Comparison of ENCODE assay signal across 10 cellular contexts in the genomic region with DNA sequence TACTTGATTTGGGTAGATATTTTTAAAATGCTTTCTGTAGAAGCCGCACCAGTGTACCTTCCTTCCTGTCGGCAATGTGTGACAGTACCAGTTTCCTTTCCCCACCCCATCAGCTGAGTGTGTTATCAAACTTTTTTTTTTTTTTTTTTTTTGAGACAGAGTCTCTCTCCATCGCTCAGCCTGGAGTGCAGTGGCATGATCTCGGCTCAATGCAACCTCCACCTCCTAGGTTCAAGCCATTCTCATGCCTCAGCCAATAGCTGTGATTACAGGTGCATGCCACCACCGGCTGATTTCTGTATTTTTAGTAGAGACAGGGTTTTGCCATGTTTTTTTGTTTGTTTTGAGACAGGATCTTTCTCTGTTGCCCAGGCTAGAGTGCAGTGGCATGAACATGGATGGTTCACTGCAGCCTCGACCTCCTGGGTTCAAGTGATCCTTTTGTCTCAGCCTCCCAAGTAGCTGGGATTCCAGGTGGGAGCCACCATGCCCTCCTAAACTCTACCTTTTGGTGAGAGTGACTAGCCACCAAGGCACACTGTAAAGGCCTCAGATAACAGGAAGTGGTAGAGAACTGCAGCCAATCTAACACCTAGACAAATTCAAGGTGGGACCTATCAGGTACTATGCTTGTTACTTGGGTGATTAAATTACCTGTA. TPM values are rescaled to one million over a fixed set of nuclear protein-coding genes. Genes with fewer than 3 reads are reported as not detected.
A peak's percentile ranks its signal among the peaks of the same experiment; 100 is the strongest.
DNase-seq lines count a peak whose midpoint lies in the region; ATAC-seq and TF ChIP-seq lines count a peak whose summit lies in the region.
"Had no signal": no experiment of that assay in that cellular context is flagged by ENCODE, and none has a peak within 500 bp of the region (broad histone marks: within the 10 kb centered on the region; RNA-seq: fewer than 3 reads in every experiment).

No MANE protein-coding gene starts in this region.

- H3K4me1 ChIP-seq in CD8-positive, alpha-beta memory T cell (ENCODE audit: insufficient read depth, low read length) = peaks cover 35% of the 10 kb centered on the region

- ATAC-seq in HG02885 (IDR thresholded peaks at IDR 0.05; ENCODE audit: poor library complexity, unreplicated experiment) = peak; percentile 45
- ATAC-seq in HG02884 (IDR thresholded peaks at IDR 0.05; ENCODE audit: unreplicated experiment) = no peak

- H3K9me3 ChIP-seq in CD8-positive, alpha-beta memory T cell (ENCODE audit: low read length) = no peaks in the 10 kb centered on the region

- peak overlapping the region; percentile 65 for H3K4me3 ChIP-seq in CD8-positive, alpha-beta memory T cell (ENCODE audit: low read length)
- H3K4me3 ChIP-seq: lung had no signal

- peaks cover 39 to 44% (median 40%) of the 10 kb centered on the region in 3 donors for H3K4me1 Mint-ChIP-seq in CD8-positive, alpha-beta memory T cell
- H3K4me1 Mint-ChIP-seq in activated CD4-positive, alpha-beta memory T cell treated with anti-CD3 and anti-CD28 coated beads for 36 hours (ENCODE audit: low read depth) = peaks cover 24% of the 10 kb centered on the region

- POLR2A ChIA-PET in CD8-positive, alpha-beta memory T cell (lab: Charles Lee) = interaction anchor here (0.6 to 3.4 kb wide), 17 partner anchors 11 to 505 kb away, joined by 3 to 75 read pairs (median 5); a partner anchor contains a TSS
- POLR2A ChIA-PET in activated CD4-positive, alpha-beta memory T cell treated with anti-CD3 and anti-CD28 coated beads for 36 hours (lab: Charles Lee) = interaction anchor here (1.0 to 1.2 kb wide), 4 partner anchors 23 to 110 kb away, joined by 3 to 4 read pairs (median 4); a partner anchor contains a TSS

- H3K27me3 Mint-ChIP-seq in CD8-positive, alpha-beta memory T cell = peaks cover 0 to 4% of the 10 kb centered on the region in 2 donors
- no peaks in the 10 kb centered on the region for H3K27me3 Mint-ChIP-seq in activated CD4-positive, alpha-beta memory T cell treated with anti-CD3 and anti-CD28 coated beads for 36 hours

- H3K36me3 Mint-ChIP-seq in CD8-positive, alpha-beta memory T cell = no peaks in the 10 kb centered on the region
- H3K36me3 Mint-ChIP-seq in activated CD4-positive, alpha-beta memory T cell treated with anti-CD3 and anti-CD28 coated beads for 36 hours = no peaks in the 10 kb centered on the region

- no peak for TF ChIP-seq CTCF in GM13976 (IDR thresholded peaks at IDR 0.05; ENCODE audit: borderline replicate concordance, control extremely low read depth, extremely low read depth, insufficient read depth, missing control alignments)

- H3K27me3 ChIP-seq in CD8-positive, alpha-beta memory T cell (ENCODE audit: insufficient read depth, low read length, poor library complexity, severe bottlenecking) = no peaks in the 10 kb centered on the region

- CTCF ChIA-PET in CD8-positive, alpha-beta memory T cell (lab: Charles Lee) = interaction anchor here (0.7 to 4.1 kb wide), 17 partner anchors 8 to 329 kb away, joined by 3 to 52 read pairs (median 6); a partner anchor contains a TSS
- CTCF ChIA-PET in activated CD4-positive, alpha-beta memory T cell treated with anti-CD3 and anti-CD28 coated beads for 36 hours (lab: Charles Lee) = interaction anchor here (0.6 to 3.1 kb wide), 12 partner anchors 22 to 223 kb away, joined by 3 to 18 read pairs (median 4); a partner anchor contains a TSS

- in situ Hi-C loops in GM13976 (cut with MboI; ENCODE audit: low sequenced_read_pairs, unreplicated experiment) = no loop called here

- no peaks in the 10 kb centered on the region for H3K36me3 ChIP-seq in CD8-positive, alpha-beta memory T cell (ENCODE audit: insufficient read depth, low read length)

- DNase-seq in CD8-positive, alpha-beta memory T cell = peak; percentile 52 to 89 (median 83)
- DNase-seq in activated CD4-positive, alpha-beta memory T cell treated with anti-CD3 and anti-CD28 coated beads for 36 hours = peak; percentile 60
- DNase-seq in germinal center (ENCODE audit: low spot score) (peak; percentile 74), ureter (ENCODE audit: low spot score) (no peak), GM13976 (ENCODE audit: low spot score) (no peak), GM03348 (ENCODE audit: low spot score) (no peak)
- DNase-seq: NCI-H1105 had no signal

- intact Hi-C loops in activated CD4-positive, alpha-beta memory T cell treated with anti-CD3 and anti-CD28 coated beads for 36 hours (cut with micrococcal nuclease) = loop anchor here (1.0 kb wide), 2 partner anchors 47 to 72 kb away; a partner anchor contains a TSS

- peak overlapping the region; percentile 85 to 99 (median 97) for H3K27ac Mint-ChIP-seq in CD8-positive, alpha-beta memory T cell
- peak overlapping the region; percentile 77 for H3K27ac Mint-ChIP-seq in activated CD4-positive, alpha-beta memory T cell treated with anti-CD3 and anti-CD28 coated beads for 36 hours

- H3K9me3 Mint-ChIP-seq in CD8-positive, alpha-beta memory T cell = peaks cover 0 to 2% (median 0%) of the 10 kb centered on the region in 5 donors
- no peaks in the 10 kb centered on the region for H3K9me3 Mint-ChIP-seq in activated CD4-positive, alpha-beta memory T cell treated with anti-CD3 and anti-CD28 coated beads for 36 hours

- peak overlapping the region; percentile 69 to 93 (median 85) for H3K4me3 Mint-ChIP-seq in CD8-positive, alpha-beta memory T cell
- peak overlapping the region; percentile 48 for H3K4me3 Mint-ChIP-seq in activated CD4-positive, alpha-beta memory T cell treated with anti-CD3 and anti-CD28 coated beads for 36 hours

- peak overlapping the region; percentile 77 for H3K27ac ChIP-seq in CD8-positive, alpha-beta memory T cell (ENCODE audit: low read depth, low read length)

RNA-seq across cellular contexts. Expression of a gene that starts 21.3 kb away (rescaled TPM):
- 100 to 1,000 TPM in 1 of 2 experiments, 10 to 100 TPM in 1; 88.2 to 106 TPM for total RNA-seq in CD8-positive, alpha-beta memory T cell
- 152 TPM for polyA plus RNA-seq in CD8-positive, alpha-beta memory T cell
- total RNA-seq in activated CD4-positive, alpha-beta memory T cell treated with anti-CD3 and anti-CD28 coated beads for 36 hours = 10 to 100 TPM; 60.5 to 64.1 TPM
- 28.8 TPM for total RNA-seq in ureter

RNA-seq across cellular contexts. Expression of a gene that starts 26.5 kb away (rescaled TPM):
- total RNA-seq in CD8-positive, alpha-beta memory T cell = 1 to 10 TPM; 6.9 to 7.8 TPM
- 12.7 TPM for polyA plus RNA-seq in CD8-positive, alpha-beta memory T cell
- 10 to 100 TPM; 11.0 to 12.1 TPM for total RNA-seq in activated CD4-positive, alpha-beta memory T cell treated with anti-CD3 and anti-CD28 coated beads for 36 hours
- total RNA-seq in ureter = 24.2 TPM

RNA-seq across cellular contexts. Expression of a gene that starts 30.2 kb away (rescaled TPM):
- 100 to 1,000 TPM; 211 to 213 TPM for total RNA-seq in CD8-positive, alpha-beta memory T cell
- 500 TPM for polyA plus RNA-seq in CD8-positive, alpha-beta memory T cell
- 100 to 1,000 TPM; 202 to 213 TPM for total RNA-seq in activated CD4-positive, alpha-beta memory T cell treated with anti-CD3 and anti-CD28 coated beads for 36 hours
- 132 TPM for total RNA-seq in ureter

RNA-seq across cellular contexts. Expression of a gene that starts 45.3 kb away (rescaled TPM):
- total RNA-seq in CD8-positive, alpha-beta memory T cell = 10 to 100 TPM; 20.5 to 22.9 TPM
- polyA plus RNA-seq in CD8-positive, alpha-beta memory T cell = 10.4 TPM
- 10 to 100 TPM; 24.6 to 26.0 TPM for total RNA-seq in activated CD4-positive, alpha-beta memory T cell treated with anti-CD3 and anti-CD28 coated beads for 36 hours
- 163 TPM for total RNA-seq in ureter

RNA-seq across cellular contexts. Expression of a gene that starts 47.5 kb away (rescaled TPM):
- total RNA-seq in CD8-positive, alpha-beta memory T cell = 10 to 100 TPM; 51.6 to 52.7 TPM
- 0.39 TPM for polyA plus RNA-seq in CD8-positive, alpha-beta memory T cell
- 100 to 1,000 TPM in 1 of 2 experiments, 10 to 100 TPM in 1; 94.6 to 103 TPM for total RNA-seq in activated CD4-positive, alpha-beta memory T cell treated with anti-CD3 and anti-CD28 coated beads for 36 hours
- 1.0 TPM for total RNA-seq in ureter

Comparison
In these comparisons a context has a peak if more than half of its experiments do, and no peak if none do; other contexts are left out.
1. DNase-seq: peak in CD8-positive, alpha-beta memory T cell (5 of 5), activated CD4-positive, alpha-beta memory T cell treated with anti-CD3 and anti-CD28 coated beads for 36 hours (single experiment) and germinal center (single experiment); none in ureter (single experiment), GM13976 (single experiment) and GM03348 (single experiment).